Comparison of ENCODE assay signal across 14 cellular contexts in the genomic region with DNA sequence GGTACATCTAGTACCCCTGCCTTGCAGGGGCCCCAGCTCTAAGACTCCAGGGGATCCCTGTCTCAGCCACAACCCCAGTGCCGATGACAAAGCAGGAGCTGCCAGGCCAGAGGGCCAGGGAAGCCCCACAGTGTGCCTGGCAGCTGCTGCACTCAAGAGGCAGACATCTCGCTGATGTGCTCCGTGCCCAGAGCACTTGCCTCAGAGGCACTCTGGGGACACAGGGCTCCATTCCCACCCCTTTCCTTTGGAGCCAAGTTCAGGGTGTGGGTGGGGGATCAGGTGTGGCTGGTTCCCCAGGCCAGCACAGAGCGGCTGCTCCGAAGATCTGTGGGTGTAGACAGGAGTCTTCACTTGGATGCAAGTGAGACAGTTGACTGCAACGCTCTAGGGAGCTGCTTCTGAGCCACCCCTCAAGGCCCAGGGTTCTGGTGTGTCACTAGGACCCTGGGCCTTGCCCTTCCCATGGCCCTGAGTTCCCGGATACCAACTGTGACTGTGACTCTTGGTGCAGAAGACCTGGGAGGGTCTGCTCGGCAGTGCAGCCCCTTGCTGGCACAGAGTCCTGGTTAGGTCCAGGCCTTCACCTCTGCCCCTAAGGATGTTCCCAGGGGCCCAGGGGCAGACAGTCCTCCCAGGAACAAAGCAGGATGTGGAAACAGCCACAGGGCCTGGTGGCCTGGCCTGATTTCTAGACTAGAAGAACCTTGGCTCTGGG. TPM values are rescaled to one million over a fixed set of nuclear protein-coding genes. Genes with fewer than 3 reads are reported as not detected.
DNase-seq lines count a peak whose midpoint lies in the region; ATAC-seq and TF ChIP-seq lines count a peak whose summit lies in the region.
"Had no signal": no experiment of that assay in that cellular context is flagged by ENCODE, and none has a peak within 500 bp of the region (broad histone marks: within the 10 kb centered on the region; RNA-seq: fewer than 3 reads in every experiment).

No MANE protein-coding gene starts in this region.

- intact Hi-C loops in left lung (cut with DNase I) = loop anchor here in 1 of 2 donors (10.0 kb wide), 1 partner anchor 66 kb away; no protein-coding TSS in a partner anchor

- H3K4me3 ChIP-seq in left lung (no peak overlapping the region), suprapubic skin (no peak overlapping the region)

- DNase-seq in activated CD4-positive, alpha-beta T cell treated with anti-CD3 and anti-CD28 coated beads, Interleukin-2, amount 10 ng/mL, durations not matched to agents 7 days and 5 days = no peak
- no peak for DNase-seq in activated CD4-positive, alpha-beta T cell treated with anti-CD3 and anti-CD28 coated beads, Interleukin-2, amount 50 U/mL, for 1 hour
- DNase-seq in ecto neural progenitor cell (ENCODE audit: low spot score) (peak; percentile 42), left lung (peak; percentile 32 to 53), suprapubic skin (ENCODE audit: low spot score in 2 of 2) (peak; percentile 59 to 75), T-helper 2 cell (no peak), NCI-H524 treated with DMSO at 0.1 percent for 48 hours (lab: John Stamatoyannopoulos, UW) (no peak), NCI-H1417 (lab: John Stamatoyannopoulos, UW) (no peak)
- DNase-seq: activated CD4-positive, CD25-positive, alpha-beta regulatory T cell; activated gamma-delta T cell; MV-4-11; NCI-H510A treated with DMSO at 0.1 percent for 48 hours had no signal

- H3K36me3 Mint-ChIP-seq in activated CD4-positive, alpha-beta T cell treated with anti-CD3 and anti-CD28 coated beads, Interleukin-2, amount 10 ng/mL, durations not matched to agents 7 days and 5 days (ENCODE audit: low read depth) = no peaks in the 10 kb centered on the region

- peak overlapping the region; percentile 31 for H3K27ac Mint-ChIP-seq in activated CD4-positive, alpha-beta T cell treated with anti-CD3 and anti-CD28 coated beads, Interleukin-2, amount 10 ng/mL, durations not matched to agents 7 days and 5 days

- peaks cover 17% of the 10 kb centered on the region for H3K4me1 Mint-ChIP-seq in activated CD4-positive, alpha-beta T cell treated with anti-CD3 and anti-CD28 coated beads, Interleukin-2, amount 10 ng/mL, durations not matched to agents 7 days and 5 days

- ATAC-seq in left lung = no peak
- ATAC-seq: left lobe of liver had no signal

- CTCF ChIA-PET in activated CD4-positive, alpha-beta T cell treated with anti-CD3 and anti-CD28 coated beads, Interleukin-2, amount 10 ng/mL, durations not matched to agents 7 days and 5 days (lab: Charles Lee) = no interaction called here

- POLR2A ChIA-PET in activated CD4-positive, alpha-beta T cell treated with anti-CD3 and anti-CD28 coated beads, Interleukin-2, amount 10 ng/mL, durations not matched to agents 7 days and 5 days (lab: Charles Lee) = no interaction called here

- H3K27me3 ChIP-seq in left lung (peaks cover 0 to 31% of the 10 kb centered on the region in 2 donors), suprapubic skin (no peaks in the 10 kb centered on the region)

- 46% methylated on average over 2 of the region's 8 CpGs for WGBS in suprapubic skin

- H3K4me3 Mint-ChIP-seq in activated CD4-positive, alpha-beta T cell treated with anti-CD3 and anti-CD28 coated beads, Interleukin-2, amount 10 ng/mL, durations not matched to agents 7 days and 5 days = no peak overlapping the region

- H3K9me3 Mint-ChIP-seq in activated CD4-positive, alpha-beta T cell treated with anti-CD3 and anti-CD28 coated beads, Interleukin-2, amount 10 ng/mL, durations not matched to agents 7 days and 5 days = no peaks in the 10 kb centered on the region

- TF ChIP-seq EP300 in suprapubic skin (IDR thresholded peaks at IDR 0.05) = no peak

- H3K27me3 Mint-ChIP-seq in activated CD4-positive, alpha-beta T cell treated with anti-CD3 and anti-CD28 coated beads, Interleukin-2, amount 10 ng/mL, durations not matched to agents 7 days and 5 days = no peaks in the 10 kb centered on the region

- TF ChIP-seq POLR2A in suprapubic skin (IDR thresholded peaks at IDR 0.05) = no peak

- H3K36me3 ChIP-seq in left lung (peaks cover 0 to 21% of the 10 kb centered on the region in 2 donors), suprapubic skin (peaks cover 22% of the 10 kb centered on the region)

- H3K27ac ChIP-seq in left lung (no peak overlapping the region), suprapubic skin (peak overlapping the region; percentile 2)
- H3K27ac ChIP-seq: parathyroid adenoma had no signal

- TF ChIP-seq CTCF in left lung (IDR thresholded peaks at IDR 0.05) (no peak), suprapubic skin (IDR thresholded peaks at IDR 0.05) (no peak)

- H3K4me1 ChIP-seq in left lung (peaks cover 35 to 73% of the 10 kb centered on the region in 2 donors), suprapubic skin (peaks cover 71% of the 10 kb centered on the region)

- H3K9me3 ChIP-seq in left lung (no peaks in the 10 kb centered on the region), suprapubic skin (no peaks in the 10 kb centered on the region)

RNA-seq across cellular contexts. Expression of a gene that starts 2.6 kb away (rescaled TPM):
- total RNA-seq in activated CD4-positive, alpha-beta T cell treated with anti-CD3 and anti-CD28 coated beads, Interleukin-2, amount 10 ng/mL, durations not matched to agents 7 days and 5 days = 10 to 100 TPM; 22.1 to 23.8 TPM
- total RNA-seq in left lung (10 to 100 TPM; 81.8 to 83.1 TPM), suprapubic skin (10 to 100 TPM; 51.8 to 68.7 (median 63.3) TPM)

RNA-seq across cellular contexts. Expression of a gene that starts 5.3 kb away (rescaled TPM):
- 10 to 100 TPM in 1 of 2 experiments, 1 to 10 TPM in 1; 8.5 to 11.7 TPM for total RNA-seq in activated CD4-positive, alpha-beta T cell treated with anti-CD3 and anti-CD28 coated beads, Interleukin-2, amount 10 ng/mL, durations not matched to agents 7 days and 5 days
- 10 to 100 TPM; 19.0 to 20.4 TPM for total RNA-seq in left lung
- total RNA-seq in suprapubic skin = 1 to 10 TPM in 2 of 4 donors, under 1 TPM in 2; 0.68 to 4.0 (median 1.2) TPM

RNA-seq across cellular contexts. Expression of a gene that starts 35.9 kb away (rescaled TPM):
- total RNA-seq in activated CD4-positive, alpha-beta T cell treated with anti-CD3 and anti-CD28 coated beads, Interleukin-2, amount 10 ng/mL, durations not matched to agents 7 days and 5 days = under 1 TPM; 0.02 to 0.15 TPM
- total RNA-seq in left lung (100 to 1,000 TPM; 122 to 334 TPM), suprapubic skin (10 to 100 TPM in 2 of 4 donors, 1 to 10 TPM in 2; 5.3 to 21.1 (median 14.3) TPM)

Comparison
In these comparisons a context has a peak if more than half of its experiments do, and no peak if none do; other contexts are left out.
1. DNase-seq: peak in ecto neural progenitor cell (single experiment), left lung (2 of 2) and suprapubic skin (2 of 2); none in activated CD4-positive, alpha-beta T cell treated with anti-CD3 and anti-CD28 coated beads, Interleukin-2, amount 10 ng/mL, durations not matched to agents 7 days and 5 days (single experiment), activated CD4-positive, alpha-beta T cell treated with anti-CD3 and anti-CD28 coated beads, Interleukin-2, amount 50 U/mL, for 1 hour (single experiment), T-helper 2 cell (0 of 5), NCI-H524 treated with DMSO at 0.1 percent for 48 hours (single experiment) and NCI-H1417 (0 of 3).
2. RNA of a gene that starts 35.9 kb away (total RNA-seq): 122 to 334 TPM in left lung; 5.3 to 21.1 TPM in suprapubic skin and 0.02 to 0.15 TPM in activated CD4-positive, alpha-beta T cell treated with anti-CD3 and anti-CD28 coated beads, Interleukin-2, amount 10 ng/mL, durations not matched to agents 7 days and 5 days; every median in the first group is over 4 times any median in the second.